In the genomic region with DNA sequence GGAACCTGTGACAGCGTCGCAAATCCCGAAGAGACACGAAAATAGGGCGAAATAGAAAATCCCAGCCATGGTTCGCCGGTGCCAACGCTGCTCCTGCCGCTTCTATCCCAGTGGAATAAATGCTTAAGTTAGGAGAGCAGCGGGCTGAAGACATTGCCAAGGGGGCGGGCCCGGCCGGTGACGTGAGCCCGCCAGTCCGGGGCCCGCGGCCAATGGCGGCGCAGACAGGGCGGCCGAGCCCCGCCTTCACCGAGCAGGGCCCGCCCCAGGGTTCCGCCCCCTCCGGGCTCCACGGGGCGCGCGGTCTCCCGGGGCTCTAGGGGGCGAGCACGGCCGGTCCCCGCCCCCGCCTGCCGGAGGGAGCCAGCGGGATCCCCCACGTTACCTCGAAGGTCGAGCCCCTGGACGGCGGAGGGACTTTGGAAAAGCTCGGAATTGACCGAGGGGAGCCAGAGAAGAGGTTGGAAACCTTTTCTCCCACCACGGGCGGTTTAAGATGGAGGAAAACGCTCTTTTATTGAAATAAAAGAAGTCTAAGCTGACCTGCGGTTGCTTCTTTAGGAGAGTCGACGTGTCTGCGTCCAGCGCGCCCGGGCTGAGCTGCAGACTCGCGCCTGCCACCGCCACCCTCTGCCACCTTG, we compare ENCODE assay signal across 8 cellular contexts. TPM values are rescaled to one million over a fixed set of nuclear protein-coding genes. Genes with fewer than 3 reads are reported as not detected.
A peak's percentile ranks its signal among the peaks of the same experiment; 100 is the strongest.
DNase-seq lines count a peak whose midpoint lies in the region; ATAC-seq and TF ChIP-seq lines count a peak whose summit lies in the region.

A gene (minus strand): TSS at position 125 of the 641 bp plus-strand sequence. CDS start 56 bp downstream, at position 69.

- no peaks in the 10 kb centered on the region for H3K9me3 ChIP-seq in endodermal cell (ENCODE audit: control insufficient read depth, low read length)

- H3K27ac ChIP-seq in endodermal cell (ENCODE audit: low read depth, low read length) (peak within 1 kb of the TSS; percentile 74), mesendoderm (ENCODE audit: low read depth, low read length) (peak within 1 kb of the TSS; percentile 70)

- peak within 1 kb of the TSS; percentile 87 for H2BK5ac ChIP-seq in mesendoderm (ENCODE audit: low read length)

- peaks cover 9% of the 10 kb centered on the region for H3K79me1 ChIP-seq in mesendoderm (ENCODE audit: low read length)

- H3K4me1 Mint-ChIP-seq in endodermal cell: peaks cover 53% of the 10 kb centered on the region

- H4K5ac ChIP-seq in mesendoderm (ENCODE audit: low read length): no peak within 1 kb of the TSS

- no peak within 1 kb of the TSS for H2AK5ac ChIP-seq in mesendoderm (ENCODE audit: low read length)

- H3K18ac ChIP-seq in mesendoderm (ENCODE audit: low read length): peak within 1 kb of the TSS; percentile 95

- peak within 1 kb of the TSS; percentile 84 for H3K23ac ChIP-seq in mesendoderm (ENCODE audit: low read length)

- DNase-seq in Ammon's horn (ENCODE audit: low spot score): peak; percentile 94
- peak; percentile 60 for DNase-seq in NCI-H82 treated with DMSO at 0.1 percent for 48 hours (lab: John Stamatoyannopoulos, UW; ENCODE audit: unreplicated experiment)
- peak; percentile 85 for DNase-seq in activated CD8-positive, alpha-beta memory T cell treated with anti-CD3 and anti-CD28 coated beads, Interleukin-2, amount 50 U/mL, for 4 hours
- DNase-seq in endodermal cell: peak; percentile 93
- peak; percentile 92 for DNase-seq in mesendoderm
- peak; percentile 53 for DNase-seq in stimulated activated CD8-positive, alpha-beta memory T cell treated with anti-CD3 and anti-CD28 coated beads, Interleukin-12 subunit alpha, Interleukin-12 subunit beta, amount 100 ng/mL, for 24 hours (ENCODE audit: extremely low read depth)

- peaks cover 6% of the 10 kb centered on the region for H3K36me3 Mint-ChIP-seq in endodermal cell (ENCODE audit: low read depth)

- H3K79me2 ChIP-seq in mesendoderm (ENCODE audit: control insufficient read depth, insufficient read depth, low read length): peaks cover 21% of the 10 kb centered on the region

- H3K4ac ChIP-seq in mesendoderm (ENCODE audit: low read depth, low read length): peak within 1 kb of the TSS; percentile 66

- H3K4me3 ChIP-seq in endodermal cell (ENCODE audit: low read length): peak within 1 kb of the TSS; percentile 97
- peak within 1 kb of the TSS; percentile 93 for H3K4me3 ChIP-seq in mesendoderm (ENCODE audit: low read length)

- H3K36me3 ChIP-seq in endodermal cell (ENCODE audit: control insufficient read depth, insufficient read depth, low read length) (peaks cover 10% of the 10 kb centered on the region), mesendoderm (ENCODE audit: control insufficient read depth, insufficient read depth, low read length) (no peaks in the 10 kb centered on the region)

- H3K4me3 Mint-ChIP-seq in endodermal cell: peak within 1 kb of the TSS; percentile 79

- ATAC-seq in GM19328 (IDR thresholded peaks at IDR 0.05; ENCODE audit: unreplicated experiment) (peak; percentile 84), HG03442 (IDR thresholded peaks at IDR 0.05; ENCODE audit: unreplicated experiment) (peak; percentile 93)

- H3K4me2 ChIP-seq in mesendoderm (ENCODE audit: low read length): peak within 1 kb of the TSS; percentile 96

- H3K4me1 ChIP-seq in endodermal cell (ENCODE audit: control insufficient read depth, insufficient read depth, low read length): peaks cover 6% of the 10 kb centered on the region
- H3K4me1 ChIP-seq in mesendoderm (ENCODE audit: control insufficient read depth, low read depth, low read length): peaks cover 6% of the 10 kb centered on the region

- WGBS in endodermal cell (ENCODE audit: insufficient coverage in 1 of 2, insufficient read length in 1 of 2), 2 experiments: 0% methylated on average over 32 to 59 of the region's 59 CpGs
- WGBS in mesendoderm (ENCODE audit: extremely low coverage, insufficient coverage, low lambda C conversion rate): no CpG with 5 or more reads among the region's 59 CpGs

- no peak within 1 kb of the TSS for H4K8ac ChIP-seq in mesendoderm (ENCODE audit: low read depth, low read length)

- H3K27ac Mint-ChIP-seq in endodermal cell: peak within 1 kb of the TSS; percentile 94

- H3K27me3 ChIP-seq in endodermal cell (ENCODE audit: control insufficient read depth, insufficient read depth, low read length, poor library complexity, severe bottlenecking) (no peaks in the 10 kb centered on the region), mesendoderm (ENCODE audit: insufficient read depth, low read length, poor library complexity) (peaks cover 2% of the 10 kb centered on the region)

- TF ChIP-seq CTCF in endodermal cell (conservative IDR thresholded peaks at IDR 0.05): no peak

- H3K27me3 Mint-ChIP-seq in endodermal cell (ENCODE audit: insufficient read depth): peaks cover 38% of the 10 kb centered on the region

- peak within 1 kb of the TSS; percentile 62 for H3K9ac ChIP-seq in endodermal cell (ENCODE audit: extremely low read depth, low read length, poor library complexity, severe bottlenecking)
- H3K9ac ChIP-seq in mesendoderm (ENCODE audit: low read length): peak within 1 kb of the TSS; percentile 96

- no peak within 1 kb of the TSS for H2BK15ac ChIP-seq in mesendoderm (replicated peaks; ENCODE audit: low read depth)

- no peaks in the 10 kb centered on the region for H3K9me3 Mint-ChIP-seq in endodermal cell

- peak within 1 kb of the TSS; percentile 94 for H3K56ac ChIP-seq in mesendoderm (ENCODE audit: low read length)

- H2BK120ac ChIP-seq in mesendoderm (ENCODE audit: low read depth, low read length): no peak within 1 kb of the TSS

RNA-seq across cellular contexts. Expression of the gene that starts here (rescaled TPM):
- 10 to 100 TPM; 74.1 to 87.3 TPM for total RNA-seq in endodermal cell
- polyA plus RNA-seq in endodermal cell (2013, experiment 1 of 2): 83.9 TPM
- polyA plus RNA-seq in endodermal cell (2013, experiment 2 of 2): 76.5 TPM
- 14.3 TPM for polyA plus RNA-seq in mesendoderm (2013, experiment 1 of 2)
- 14.8 TPM for polyA plus RNA-seq in mesendoderm (2013, experiment 2 of 2)

Comparison
In these comparisons a context has a peak if more than half of its experiments do, and no peak if none do; other contexts are left out.
1. Peak in every context shown above with its lines: DNase-seq, ATAC-seq, H3K4me3 ChIP-seq and H3K27ac ChIP-seq.